ENCODE assay signal across 13 cellular contexts in genomic region chr7:43569424-43569823, GRCh38. TPM values are rescaled to one million over a fixed set of nuclear protein-coding genes. Genes with fewer than 3 reads are reported as not detected.
DNase-seq lines count a peak whose midpoint lies in the region; ATAC-seq and TF ChIP-seq lines count a peak whose summit lies in the region.
"Had no signal": no experiment of that assay in that cellular context is flagged by ENCODE, and none has a peak within 500 bp of the region (broad histone marks: within the 10 kb centered on the region; RNA-seq: fewer than 3 reads in every experiment).

No MANE protein-coding gene starts in this region.

- no TSS peak for BruUV-seq in mammary epithelial cell (replicated peaks; lab: Mats Ljungman, UMichigan)

- CTCF ChIA-PET in mammary epithelial cell (lab: Charles Lee; ENCODE audit: low non-redundant PET): interaction anchor here (0.6 to 0.7 kb wide), 2 partner anchors 115 to 1320 kb away, joined by 4 to 5 read pairs; no protein-coding TSS in a partner anchor

- H3K9ac ChIP-seq in mammary epithelial cell (ENCODE audit: insufficient read depth, low read length) (peak overlapping the region; percentile 74), colonic mucosa (ENCODE audit: low read depth in 2 of 2, low read length in 2 of 2) (no peak overlapping the region)

- no peak for TF ChIP-seq POLR2A in right lobe of liver (IDR thresholded peaks at IDR 0.05)

- H3K4me3 ChIP-seq in mammary epithelial cell (replicated peaks in 1 of 3; ENCODE audit: insufficient read depth in 1 of 3, low read depth in 2 of 3, low read length in 3 of 3) (no peak overlapping the region), colonic mucosa (no peak overlapping the region), right lobe of liver (no peak overlapping the region)
- H3K4me3 ChIP-seq: heart left ventricle, spleen had no signal

- no peaks in the 10 kb centered on the region for H4K20me1 ChIP-seq in mammary epithelial cell (ENCODE audit: insufficient read depth, low read length)

- H3K4me2 ChIP-seq in mammary epithelial cell (ENCODE audit: insufficient read depth, low read depth, low read length): peak overlapping the region; percentile 53

- peak overlapping the region; percentile 100 for H3K27ac ChIP-seq in mammary epithelial cell (ENCODE audit: insufficient read depth, low read depth, low read length)
- no peak overlapping the region for H3K27ac ChIP-seq in colonic mucosa
- no peak overlapping the region for H3K27ac ChIP-seq in right lobe of liver
- H3K27ac ChIP-seq: heart left ventricle, spleen had no signal

- intact Hi-C loops in mammary epithelial cell (cut with micrococcal nuclease): loop anchor here (2.0 kb wide), 2 partner anchors 35 to 47 kb away; no protein-coding TSS in a partner anchor
- intact Hi-C loops in colonic mucosa (cut with DNase I): no loop called here
- intact Hi-C loops in right lobe of liver (cut with DNase I): no loop called here

- no peaks in the 10 kb centered on the region for H3K36me3 ChIP-seq in mammary epithelial cell (ENCODE audit: insufficient read depth, low read length)
- H3K36me3 ChIP-seq in colonic mucosa: no peaks in the 10 kb centered on the region
- no peaks in the 10 kb centered on the region for H3K36me3 ChIP-seq in right lobe of liver
- H3K36me3 ChIP-seq: heart left ventricle, spleen had no signal

- H2AFZ ChIP-seq in mammary epithelial cell (ENCODE audit: low read depth, low read length): peak overlapping the region; percentile 8

- dilution Hi-C loops in mammary epithelial cell (cut with HindIII; ENCODE audit: low sequenced_read_pairs): no loop called here

- ATAC-seq in GM19395 (IDR thresholded peaks at IDR 0.05; ENCODE audit: unreplicated experiment): peak; percentile 67
- ATAC-seq in HG03280 (IDR thresholded peaks at IDR 0.05; ENCODE audit: unreplicated experiment): peak; percentile 71
- ATAC-seq in right lobe of liver: no peak
- ATAC-seq: heart left ventricle had no signal

- peaks cover 50% of the 10 kb centered on the region for H3K4me1 ChIP-seq in mammary epithelial cell (ENCODE audit: insufficient read depth, low read length)
- H3K4me1 ChIP-seq in colonic mucosa: no peaks in the 10 kb centered on the region
- no peaks in the 10 kb centered on the region for H3K4me1 ChIP-seq in right lobe of liver

- H3K79me2 ChIP-seq in mammary epithelial cell (ENCODE audit: insufficient read depth, low read length): no peaks in the 10 kb centered on the region

- TF ChIP-seq CTCF in mammary epithelial cell (conservative IDR thresholded peaks at IDR 0.05 in 1 of 2, IDR thresholded peaks at IDR 0.05 in 1 of 2; ENCODE audit: extremely low read depth in 1 of 2, insufficient read depth in 1 of 2, low read depth in 1 of 2, low read length in 2 of 2) (no peak), colonic mucosa (IDR thresholded peaks at IDR 0.05) (no peak), right lobe of liver (IDR thresholded peaks at IDR 0.05) (no peak)

- WGBS in mammary epithelial cell (ENCODE audit: low coverage, missing lambda C conversion rate): 22% methylated on average over 3 of the region's 4 CpGs
- WGBS in right lobe of liver (ENCODE audit: insufficient coverage, low coverage, low lambda C conversion rate, missing lambda C conversion rate): 79% methylated on average over 3 of the region's 4 CpGs

- H3K9me3 ChIP-seq in mammary epithelial cell (replicated peaks; ENCODE audit: insufficient read depth, low read length): no peaks in the 10 kb centered on the region
- H3K9me3 ChIP-seq in colonic mucosa: no peaks in the 10 kb centered on the region
- no peaks in the 10 kb centered on the region for H3K9me3 ChIP-seq in right lobe of liver
- H3K9me3 ChIP-seq: heart left ventricle, spleen had no signal

- DNase-seq in AG08395 (ENCODE audit: low spot score) (peak; percentile 50), mammary epithelial cell (peak; percentile 93), colonic mucosa (no peak), DMS153 treated with DMSO at 0.1 percent for 48 hours (lab: John Stamatoyannopoulos, UW; ENCODE audit: unreplicated experiment) (no peak), right lobe of liver (no peak)
- no peak for DNase-seq in activated effector memory CD4-positive, alpha-beta T cell treated with Interleukin-2 at 50 U/mL for 16 hours
- DNase-seq: activated CD4-positive, alpha-beta memory T cell treated with anti-CD3 and anti-CD28 coated beads for 36 hours; CD4-positive, alpha-beta T cell; heart left ventricle; Karpas-422; spleen had no signal

- in situ Hi-C loops in mammary epithelial cell (cut with MboI; ENCODE audit: low sequenced_read_pairs in 2 of 2): no loop called here

- no peaks in the 10 kb centered on the region for H3K27me3 ChIP-seq in mammary epithelial cell (ENCODE audit: insufficient read depth, low read length)
- H3K27me3 ChIP-seq in colonic mucosa: no peaks in the 10 kb centered on the region
- no peaks in the 10 kb centered on the region for H3K27me3 ChIP-seq in right lobe of liver
- H3K27me3 ChIP-seq: heart left ventricle, spleen had no signal

RNA-seq across cellular contexts. Expression of gene STK17A, which starts 13.5 kb away (rescaled TPM):
- 100 to 1,000 TPM; 109 to 140 TPM for total RNA-seq in mammary epithelial cell
- 40.9 TPM for polyA plus RNA-seq in mammary epithelial cell
- 27.2 TPM for polyA minus RNA-seq in mammary epithelial cell
- 10 to 100 TPM; 16.0 to 30.6 TPM for total RNA-seq in colonic mucosa
- total RNA-seq in right lobe of liver: 10 to 100 TPM in 3 of 6 experiments, 1 to 10 TPM in 3; 1.7 to 20.9 (median 7.9) TPM

Comparison
In these comparisons a context has a peak if more than half of its experiments do, and no peak if none do; other contexts are left out.
1. DNase-seq: peak in AG08395 (single experiment) and mammary epithelial cell (single experiment); none in colonic mucosa (single experiment), activated effector memory CD4-positive, alpha-beta T cell treated with Interleukin-2 at 50 U/mL for 16 hours (single experiment), DMS153 treated with DMSO at 0.1 percent for 48 hours (single experiment) and right lobe of liver (0 of 3).
2. ATAC-seq: peak in GM19395 (single experiment) and HG03280 (single experiment); none in right lobe of liver (0 of 4).